In the genomic region with DNA sequence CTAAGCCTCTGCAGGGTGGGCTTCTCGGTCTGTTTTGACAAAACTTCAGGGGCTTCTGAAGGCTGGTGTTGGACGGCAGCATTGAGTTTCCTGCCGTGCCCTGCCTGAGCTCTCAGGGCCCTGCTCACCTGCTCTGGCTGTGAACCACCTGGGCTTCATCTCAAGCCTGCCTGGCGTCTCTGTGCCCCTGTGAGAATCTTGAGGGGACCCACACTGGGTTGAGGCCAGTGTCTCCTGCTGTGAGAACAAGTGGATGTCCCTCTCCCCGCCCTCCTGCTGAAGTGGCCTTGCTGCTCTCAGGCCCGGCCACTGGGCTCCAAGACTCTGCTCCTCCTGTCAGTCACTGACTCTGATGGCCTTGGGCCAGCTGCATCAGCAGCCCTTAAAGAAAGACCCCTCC, we compare ENCODE assay signal across 1 cellular context.
TF ChIP-seq lines count a peak whose summit lies in the region.

No MANE protein-coding gene starts in this region.

TF ChIP-seq in K562, 482 proteins besides CTCF, POLR2A, EP300 and RAD21 (continued from another document and continues in another):
- TF ChIP-seq, protein P1, sequence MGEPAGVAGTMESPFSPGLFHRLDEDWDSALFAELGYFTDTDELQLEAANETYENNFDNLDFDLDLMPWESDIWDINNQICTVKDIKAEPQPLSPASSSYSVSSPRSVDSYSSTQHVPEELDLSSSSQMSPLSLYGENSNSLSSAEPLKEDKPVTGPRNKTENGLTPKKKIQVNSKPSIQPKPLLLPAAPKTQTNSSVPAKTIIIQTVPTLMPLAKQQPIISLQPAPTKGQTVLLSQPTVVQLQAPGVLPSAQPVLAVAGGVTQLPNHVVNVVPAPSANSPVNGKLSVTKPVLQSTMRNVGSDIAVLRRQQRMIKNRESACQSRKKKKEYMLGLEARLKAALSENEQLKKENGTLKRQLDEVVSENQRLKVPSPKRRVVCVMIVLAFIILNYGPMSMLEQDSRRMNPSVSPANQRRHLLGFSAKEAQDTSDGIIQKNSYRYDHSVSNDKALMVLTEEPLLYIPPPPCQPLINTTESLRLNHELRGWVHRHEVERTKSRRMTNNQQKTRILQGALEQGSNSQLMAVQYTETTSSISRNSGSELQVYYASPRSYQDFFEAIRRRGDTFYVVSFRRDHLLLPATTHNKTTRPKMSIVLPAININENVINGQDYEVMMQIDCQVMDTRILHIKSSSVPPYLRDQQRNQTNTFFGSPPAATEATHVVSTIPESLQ (CRISPR knock-in tag; IDR thresholded peaks at IDR 0.05) = no peak
- TF ChIP-seq NR2C1 (IDR thresholded peaks at IDR 0.05) (no peak), NR2C1 (tag; IDR thresholded peaks at IDR 0.05) (no peak), ZNF589 (CRISPR knock-in tag; IDR thresholded peaks at IDR 0.05; ENCODE audit: low read depth) (no peak), ZNF436 (CRISPR knock-in tag; IDR thresholded peaks at IDR 0.05) (0 out of 2 replicates have a peak, but pooled peaks have one; percentile 1), POLR2G (IDR thresholded peaks at IDR 0.05; ENCODE audit: low read depth, low read length) (no peak), HDGF (IDR thresholded peaks at IDR 0.05) (no peak), PML (IDR thresholded peaks at IDR 0.05; ENCODE audit: low read length) (peak; percentile 5; the same call in 1 of the 2 replicates), SRF (CRISPR knock-in tag; IDR thresholded peaks at IDR 0.05) (peak in 1 of 2 experiments; percentile 19; a peak in 1 of 4 replicates), ZNF764 (CRISPR knock-in tag; IDR thresholded peaks at IDR 0.05; ENCODE audit: low read depth) (no peak), HLTF (IDR thresholded peaks at IDR 0.05) (no peak), KAT2B (IDR thresholded peaks at IDR 0.05; ENCODE audit: low read depth, low read length) (no peak), HCFC1 (IDR thresholded peaks at IDR 0.05; ENCODE audit: low read depth, low read length) (no peak), TRIM24 (IDR thresholded peaks at IDR 0.05) (no peak), ARHGAP35 (IDR thresholded peaks at IDR 0.05; ENCODE audit: partially characterized antibody) (no peak), IRF2 (CRISPR knock-in tag; IDR thresholded peaks at IDR 0.05) (no peak; the same call in 1 of the 2 replicates), ZKSCAN1 (IDR thresholded peaks at IDR 0.05; ENCODE audit: low read depth, low read length) (no peak), PYGO2 (tag; IDR thresholded peaks at IDR 0.05) (no peak), ZKSCAN3 (CRISPR knock-in tag; IDR thresholded peaks at IDR 0.05) (no peak), SPI1 (IDR thresholded peaks at IDR 0.05; ENCODE audit: borderline replicate concordance, low read depth, low read length) (0 out of 2 replicates have a peak, but pooled peaks have one; percentile 0), ZNF57 (CRISPR knock-in tag; IDR thresholded peaks at IDR 0.05) (0 out of 2 replicates have a peak, but pooled peaks have one; percentile 67), OTX1 (CRISPR knock-in tag; IDR thresholded peaks at IDR 0.05) (0 out of 2 replicates have a peak, but pooled peaks have one; percentile 23), ZNF175 (CRISPR knock-in tag; IDR thresholded peaks at IDR 0.05; ENCODE audit: low read depth) (no peak), TGIF2 (CRISPR knock-in tag; IDR thresholded peaks at IDR 0.05) (no peak), HNRNPH1 (optimal IDR thresholded peaks at IDR 0.05; ENCODE audit: low read depth, low read length) (no peak), HSF4 (CRISPR knock-in tag; IDR thresholded peaks at IDR 0.05; ENCODE audit: borderline replicate concordance) (no peak), FIP1L1 (IDR thresholded peaks at IDR 0.05; ENCODE audit: low read depth, low read length, poor library complexity, severe bottlenecking) (no peak), SAP30 (IDR thresholded peaks at IDR 0.05; ENCODE audit: borderline replicate concordance, insufficient read depth, low read depth, low read length, poor library complexity, severe bottlenecking) (no peak), PHF21A (IDR thresholded peaks at IDR 0.05; ENCODE audit: borderline replicate concordance, low read depth) (no peak), ZNF165 (CRISPR knock-in tag; IDR thresholded peaks at IDR 0.05; ENCODE audit: borderline replicate concordance) (no peak), RFX1 (IDR thresholded peaks at IDR 0.05) (no peak), FOXP1 (CRISPR knock-in tag; IDR thresholded peaks at IDR 0.05) (no peak)
- TF ChIP-seq, protein P2, sequence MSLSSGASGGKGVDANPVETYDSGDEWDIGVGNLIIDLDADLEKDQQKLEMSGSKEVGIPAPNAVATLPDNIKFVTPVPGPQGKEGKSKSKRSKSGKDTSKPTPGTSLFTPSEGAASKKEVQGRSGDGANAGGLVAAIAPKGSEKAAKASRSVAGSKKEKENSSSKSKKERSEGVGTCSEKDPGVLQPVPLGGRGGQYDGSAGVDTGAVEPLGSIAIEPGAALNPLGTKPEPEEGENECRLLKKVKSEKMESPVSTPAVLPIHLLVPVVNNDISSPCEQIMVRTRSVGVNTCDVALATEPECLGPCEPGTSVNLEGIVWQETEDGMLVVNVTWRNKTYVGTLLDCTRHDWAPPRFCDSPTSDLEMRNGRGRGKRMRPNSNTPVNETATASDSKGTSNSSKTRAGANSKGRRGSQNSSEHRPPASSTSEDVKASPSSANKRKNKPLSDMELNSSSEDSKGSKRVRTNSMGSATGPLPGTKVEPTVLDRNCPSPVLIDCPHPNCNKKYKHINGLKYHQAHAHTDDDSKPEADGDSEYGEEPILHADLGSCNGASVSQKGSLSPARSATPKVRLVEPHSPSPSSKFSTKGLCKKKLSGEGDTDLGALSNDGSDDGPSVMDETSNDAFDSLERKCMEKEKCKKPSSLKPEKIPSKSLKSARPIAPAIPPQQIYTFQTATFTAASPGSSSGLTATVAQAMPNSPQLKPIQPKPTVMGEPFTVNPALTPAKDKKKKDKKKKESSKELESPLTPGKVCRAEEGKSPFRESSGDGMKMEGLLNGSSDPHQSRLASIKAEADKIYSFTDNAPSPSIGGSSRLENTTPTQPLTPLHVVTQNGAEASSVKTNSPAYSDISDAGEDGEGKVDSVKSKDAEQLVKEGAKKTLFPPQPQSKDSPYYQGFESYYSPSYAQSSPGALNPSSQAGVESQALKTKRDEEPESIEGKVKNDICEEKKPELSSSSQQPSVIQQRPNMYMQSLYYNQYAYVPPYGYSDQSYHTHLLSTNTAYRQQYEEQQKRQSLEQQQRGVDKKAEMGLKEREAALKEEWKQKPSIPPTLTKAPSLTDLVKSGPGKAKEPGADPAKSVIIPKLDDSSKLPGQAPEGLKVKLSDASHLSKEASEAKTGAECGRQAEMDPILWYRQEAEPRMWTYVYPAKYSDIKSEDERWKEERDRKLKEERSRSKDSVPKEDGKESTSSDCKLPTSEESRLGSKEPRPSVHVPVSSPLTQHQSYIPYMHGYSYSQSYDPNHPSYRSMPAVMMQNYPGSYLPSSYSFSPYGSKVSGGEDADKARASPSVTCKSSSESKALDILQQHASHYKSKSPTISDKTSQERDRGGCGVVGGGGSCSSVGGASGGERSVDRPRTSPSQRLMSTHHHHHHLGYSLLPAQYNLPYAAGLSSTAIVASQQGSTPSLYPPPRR (CRISPR knock-in tag; IDR thresholded peaks at IDR 0.05; ENCODE audit: borderline replicate concordance) = no peak
- TF ChIP-seq, protein P3, sequence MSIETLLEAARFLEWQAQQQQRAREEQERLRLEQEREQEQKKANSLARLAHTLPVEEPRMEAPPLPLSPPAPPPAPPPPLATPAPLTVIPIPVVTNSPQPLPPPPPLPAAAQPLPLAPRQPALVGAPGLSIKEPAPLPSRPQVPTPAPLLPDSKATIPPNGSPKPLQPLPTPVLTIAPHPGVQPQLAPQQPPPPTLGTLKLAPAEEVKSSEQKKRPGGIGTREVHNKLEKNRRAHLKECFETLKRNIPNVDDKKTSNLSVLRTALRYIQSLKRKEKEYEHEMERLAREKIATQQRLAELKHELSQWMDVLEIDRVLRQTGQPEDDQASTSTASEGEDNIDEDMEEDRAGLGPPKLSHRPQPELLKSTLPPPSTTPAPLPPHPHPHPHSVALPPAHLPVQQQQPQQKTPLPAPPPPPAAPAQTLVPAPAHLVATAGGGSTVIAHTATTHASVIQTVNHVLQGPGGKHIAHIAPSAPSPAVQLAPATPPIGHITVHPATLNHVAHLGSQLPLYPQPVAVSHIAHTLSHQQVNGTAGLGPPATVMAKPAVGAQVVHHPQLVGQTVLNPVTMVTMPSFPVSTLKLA (conservative IDR thresholded peaks at IDR 0.05) = no peak
- TF ChIP-seq, protein P4, sequence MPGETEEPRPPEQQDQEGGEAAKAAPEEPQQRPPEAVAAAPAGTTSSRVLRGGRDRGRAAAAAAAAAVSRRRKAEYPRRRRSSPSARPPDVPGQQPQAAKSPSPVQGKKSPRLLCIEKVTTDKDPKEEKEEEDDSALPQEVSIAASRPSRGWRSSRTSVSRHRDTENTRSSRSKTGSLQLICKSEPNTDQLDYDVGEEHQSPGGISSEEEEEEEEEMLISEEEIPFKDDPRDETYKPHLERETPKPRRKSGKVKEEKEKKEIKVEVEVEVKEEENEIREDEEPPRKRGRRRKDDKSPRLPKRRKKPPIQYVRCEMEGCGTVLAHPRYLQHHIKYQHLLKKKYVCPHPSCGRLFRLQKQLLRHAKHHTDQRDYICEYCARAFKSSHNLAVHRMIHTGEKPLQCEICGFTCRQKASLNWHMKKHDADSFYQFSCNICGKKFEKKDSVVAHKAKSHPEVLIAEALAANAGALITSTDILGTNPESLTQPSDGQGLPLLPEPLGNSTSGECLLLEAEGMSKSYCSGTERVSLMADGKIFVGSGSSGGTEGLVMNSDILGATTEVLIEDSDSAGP (CRISPR knock-in tag; IDR thresholded peaks at IDR 0.05) = no peak
- TF ChIP-seq, protein P5, sequence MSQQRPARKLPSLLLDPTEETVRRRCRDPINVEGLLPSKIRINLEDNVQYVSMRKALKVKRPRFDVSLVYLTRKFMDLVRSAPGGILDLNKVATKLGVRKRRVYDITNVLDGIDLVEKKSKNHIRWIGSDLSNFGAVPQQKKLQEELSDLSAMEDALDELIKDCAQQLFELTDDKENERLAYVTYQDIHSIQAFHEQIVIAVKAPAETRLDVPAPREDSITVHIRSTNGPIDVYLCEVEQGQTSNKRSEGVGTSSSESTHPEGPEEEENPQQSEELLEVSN (IDR thresholded peaks at IDR 0.05; ENCODE audit: borderline replicate concordance in 1 of 2, extremely low read depth in 1 of 2, insufficient read depth in 1 of 2, insufficient read length in 1 of 2, low read depth in 1 of 2, low read length in 1 of 2, poor library complexity in 1 of 2, severe bottlenecking in 1 of 2) = no peak
- TF ChIP-seq, protein P6, sequence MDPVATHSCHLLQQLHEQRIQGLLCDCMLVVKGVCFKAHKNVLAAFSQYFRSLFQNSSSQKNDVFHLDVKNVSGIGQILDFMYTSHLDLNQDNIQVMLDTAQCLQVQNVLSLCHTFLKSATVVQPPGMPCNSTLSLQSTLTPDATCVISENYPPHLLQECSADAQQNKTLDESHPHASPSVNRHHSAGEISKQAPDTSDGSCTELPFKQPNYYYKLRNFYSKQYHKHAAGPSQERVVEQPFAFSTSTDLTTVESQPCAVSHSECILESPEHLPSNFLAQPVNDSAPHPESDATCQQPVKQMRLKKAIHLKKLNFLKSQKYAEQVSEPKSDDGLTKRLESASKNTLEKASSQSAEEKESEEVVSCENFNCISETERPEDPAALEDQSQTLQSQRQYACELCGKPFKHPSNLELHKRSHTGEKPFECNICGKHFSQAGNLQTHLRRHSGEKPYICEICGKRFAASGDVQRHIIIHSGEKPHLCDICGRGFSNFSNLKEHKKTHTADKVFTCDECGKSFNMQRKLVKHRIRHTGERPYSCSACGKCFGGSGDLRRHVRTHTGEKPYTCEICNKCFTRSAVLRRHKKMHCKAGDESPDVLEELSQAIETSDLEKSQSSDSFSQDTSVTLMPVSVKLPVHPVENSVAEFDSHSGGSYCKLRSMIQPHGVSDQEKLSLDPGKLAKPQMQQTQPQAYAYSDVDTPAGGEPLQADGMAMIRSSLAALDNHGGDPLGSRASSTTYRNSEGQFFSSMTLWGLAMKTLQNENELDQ (CRISPR knock-in tag; IDR thresholded peaks at IDR 0.05; ENCODE audit: borderline replicate concordance) = no peak
- TF ChIP-seq, protein P7, sequence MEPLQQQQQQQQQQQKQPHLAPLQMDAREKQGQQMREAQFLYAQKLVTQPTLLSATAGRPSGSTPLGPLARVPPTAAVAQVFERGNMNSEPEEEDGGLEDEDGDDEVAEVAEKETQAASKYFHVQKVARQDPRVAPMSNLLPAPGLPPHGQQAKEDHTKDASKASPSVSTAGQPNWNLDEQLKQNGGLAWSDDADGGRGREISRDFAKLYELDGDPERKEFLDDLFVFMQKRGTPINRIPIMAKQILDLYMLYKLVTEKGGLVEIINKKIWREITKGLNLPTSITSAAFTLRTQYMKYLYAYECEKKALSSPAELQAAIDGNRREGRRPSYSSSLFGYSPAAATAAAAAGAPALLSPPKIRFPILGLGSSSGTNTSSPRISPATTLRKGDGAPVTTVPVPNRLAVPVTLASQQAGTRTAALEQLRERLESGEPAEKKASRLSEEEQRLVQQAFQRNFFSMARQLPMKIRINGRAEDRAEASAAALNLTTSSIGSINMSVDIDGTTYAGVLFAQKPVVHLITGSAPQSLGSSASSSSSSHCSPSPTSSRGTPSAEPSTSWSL (CRISPR knock-in tag; IDR thresholded peaks at IDR 0.05; ENCODE audit: borderline replicate concordance) = 0 out of 2 replicates have a peak, but pooled peaks have one; percentile 14
- TF ChIP-seq, protein P8, sequence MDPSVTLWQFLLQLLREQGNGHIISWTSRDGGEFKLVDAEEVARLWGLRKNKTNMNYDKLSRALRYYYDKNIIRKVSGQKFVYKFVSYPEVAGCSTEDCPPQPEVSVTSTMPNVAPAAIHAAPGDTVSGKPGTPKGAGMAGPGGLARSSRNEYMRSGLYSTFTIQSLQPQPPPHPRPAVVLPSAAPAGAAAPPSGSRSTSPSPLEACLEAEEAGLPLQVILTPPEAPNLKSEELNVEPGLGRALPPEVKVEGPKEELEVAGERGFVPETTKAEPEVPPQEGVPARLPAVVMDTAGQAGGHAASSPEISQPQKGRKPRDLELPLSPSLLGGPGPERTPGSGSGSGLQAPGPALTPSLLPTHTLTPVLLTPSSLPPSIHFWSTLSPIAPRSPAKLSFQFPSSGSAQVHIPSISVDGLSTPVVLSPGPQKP (CRISPR knock-in tag; IDR thresholded peaks at IDR 0.05) = 0 out of 2 replicates have a peak, but pooled peaks have one; percentile 24
- TF ChIP-seq, protein P9, sequence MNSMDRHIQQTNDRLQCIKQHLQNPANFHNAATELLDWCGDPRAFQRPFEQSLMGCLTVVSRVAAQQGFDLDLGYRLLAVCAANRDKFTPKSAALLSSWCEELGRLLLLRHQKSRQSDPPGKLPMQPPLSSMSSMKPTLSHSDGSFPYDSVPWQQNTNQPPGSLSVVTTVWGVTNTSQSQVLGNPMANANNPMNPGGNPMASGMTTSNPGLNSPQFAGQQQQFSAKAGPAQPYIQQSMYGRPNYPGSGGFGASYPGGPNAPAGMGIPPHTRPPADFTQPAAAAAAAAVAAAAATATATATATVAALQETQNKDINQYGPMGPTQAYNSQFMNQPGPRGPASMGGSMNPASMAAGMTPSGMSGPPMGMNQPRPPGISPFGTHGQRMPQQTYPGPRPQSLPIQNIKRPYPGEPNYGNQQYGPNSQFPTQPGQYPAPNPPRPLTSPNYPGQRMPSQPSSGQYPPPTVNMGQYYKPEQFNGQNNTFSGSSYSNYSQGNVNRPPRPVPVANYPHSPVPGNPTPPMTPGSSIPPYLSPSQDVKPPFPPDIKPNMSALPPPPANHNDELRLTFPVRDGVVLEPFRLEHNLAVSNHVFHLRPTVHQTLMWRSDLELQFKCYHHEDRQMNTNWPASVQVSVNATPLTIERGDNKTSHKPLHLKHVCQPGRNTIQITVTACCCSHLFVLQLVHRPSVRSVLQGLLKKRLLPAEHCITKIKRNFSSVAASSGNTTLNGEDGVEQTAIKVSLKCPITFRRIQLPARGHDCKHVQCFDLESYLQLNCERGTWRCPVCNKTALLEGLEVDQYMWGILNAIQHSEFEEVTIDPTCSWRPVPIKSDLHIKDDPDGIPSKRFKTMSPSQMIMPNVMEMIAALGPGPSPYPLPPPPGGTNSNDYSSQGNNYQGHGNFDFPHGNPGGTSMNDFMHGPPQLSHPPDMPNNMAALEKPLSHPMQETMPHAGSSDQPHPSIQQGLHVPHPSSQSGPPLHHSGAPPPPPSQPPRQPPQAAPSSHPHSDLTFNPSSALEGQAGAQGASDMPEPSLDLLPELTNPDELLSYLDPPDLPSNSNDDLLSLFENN (IDR thresholded peaks at IDR 0.05; ENCODE audit: low read depth in 2 of 2, low read length in 2 of 2) = no peak
